In the genomic region with DNA sequence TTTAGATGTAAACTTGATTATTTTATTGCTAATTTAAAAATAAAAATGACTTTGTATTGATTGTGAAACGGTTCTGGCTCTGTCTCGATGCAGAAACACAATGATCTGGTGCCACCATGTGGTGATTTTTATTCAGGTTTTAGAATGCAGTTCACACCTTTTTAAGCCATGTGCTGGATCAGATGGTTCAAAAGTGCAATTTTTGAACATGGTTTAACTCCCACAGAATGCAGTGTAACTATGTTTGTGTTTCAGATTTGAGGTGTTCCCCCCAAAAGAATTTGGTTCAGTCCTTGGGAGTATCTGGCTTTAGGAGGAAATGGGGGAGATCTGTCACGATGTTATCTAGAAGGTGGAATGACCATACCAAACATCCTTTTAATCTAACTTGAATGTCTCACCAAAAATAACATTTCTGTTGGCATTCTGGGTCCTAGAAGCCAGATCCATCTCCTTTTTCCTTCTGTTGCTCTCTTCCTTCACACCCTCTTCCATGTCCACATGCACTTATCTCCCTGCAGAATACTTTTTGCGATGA, we compare ENCODE assay signal across 8 cellular contexts. TPM values are rescaled to one million over a fixed set of nuclear protein-coding genes. Genes with fewer than 3 reads are reported as not detected.
A peak's percentile ranks its signal among the peaks of the same experiment; 100 is the strongest.
DNase-seq lines count a peak whose midpoint lies in the region; ATAC-seq and TF ChIP-seq lines count a peak whose summit lies in the region.

No MANE protein-coding gene starts in this region.

- H3K36me3 ChIP-seq in GM06990 (ENCODE audit: control insufficient read depth, insufficient read depth, low read length) (peaks cover 2% of the 10 kb centered on the region), KMS-11 (ENCODE audit: insufficient read depth) (peaks cover 6% of the 10 kb centered on the region; the same call in 1 of the 2 replicates), SU-DHL-6 (ENCODE audit: low read length) (0 out of 2 replicates have a peak, but pooled peaks cover 6% of the 10 kb centered on the region), mesendoderm (ENCODE audit: control insufficient read depth, insufficient read depth, low read length) (peaks cover 7% of the 10 kb centered on the region), vagina (peaks cover 0 to 44% of the 10 kb centered on the region in 2 donors)

- H3K18ac ChIP-seq in mesendoderm (ENCODE audit: low read length), result no peak overlapping the region

- H3K4me2 ChIP-seq in KMS-11 (no peak overlapping the region), SU-DHL-6 (ENCODE audit: low read depth, low read length, poor library complexity, severe bottlenecking) (no peak overlapping the region), mesendoderm (ENCODE audit: low read length) (no peak overlapping the region)

- no peak overlapping the region for H2BK5ac ChIP-seq in mesendoderm (ENCODE audit: low read length)

- no peak overlapping the region for H3K4me3 ChIP-seq in GM06990 (replicated peaks; ENCODE audit: low read depth, low read length)
- H3K4me3 ChIP-seq in KMS-11 (IDR thresholded peaks at IDR 0.05; ENCODE audit: insufficient read depth, low read depth, low read length), result no peak overlapping the region
- no peak overlapping the region for H3K4me3 ChIP-seq in SU-DHL-6 (ENCODE audit: insufficient read depth, low read length, poor library complexity, severe bottlenecking)
- H3K4me3 ChIP-seq in mesendoderm (ENCODE audit: low read length), result no peak overlapping the region
- H3K4me3 ChIP-seq in vagina, result no peak overlapping the region

- H3K9ac ChIP-seq in KMS-11, result no peak overlapping the region
- H3K9ac ChIP-seq in SU-DHL-6 (ENCODE audit: low read length), result no peak overlapping the region
- no peak overlapping the region for H3K9ac ChIP-seq in mesendoderm (ENCODE audit: low read length)

- no peak overlapping the region for H3K4ac ChIP-seq in mesendoderm (ENCODE audit: low read depth, low read length)

- no peak overlapping the region for H3K27ac ChIP-seq in KMS-11
- no peak overlapping the region for H3K27ac ChIP-seq in SU-DHL-6 (ENCODE audit: low read depth, low read length)
- H3K27ac ChIP-seq in mesendoderm (ENCODE audit: low read depth, low read length), result no peak overlapping the region
- peak overlapping the region; percentile 4 for H3K27ac ChIP-seq in vagina

- no peak overlapping the region for H2AFZ ChIP-seq in KMS-11 (ENCODE audit: low read depth)
- H2AFZ ChIP-seq in SU-DHL-6 (ENCODE audit: low read depth, low read length, severe bottlenecking), result no peak overlapping the region

- no peak overlapping the region for H2BK15ac ChIP-seq in mesendoderm (replicated peaks; ENCODE audit: low read depth)

- TF ChIP-seq POLR2A in vagina (IDR thresholded peaks at IDR 0.05), result no peak

- no peaks in the 10 kb centered on the region for H3K9me3 ChIP-seq in SU-DHL-6 (ENCODE audit: insufficient read depth, low read length)
- no peaks in the 10 kb centered on the region for H3K9me3 ChIP-seq in vagina

- H4K5ac ChIP-seq in mesendoderm (ENCODE audit: low read length), result no peak overlapping the region

- H3K79me1 ChIP-seq in mesendoderm (ENCODE audit: low read length), result peaks cover 2% of the 10 kb centered on the region

- no CpG with 5 or more reads among the region's 4 CpGs for WGBS in mesendoderm (ENCODE audit: extremely low coverage, insufficient coverage, low lambda C conversion rate)

- no peak overlapping the region for H4K8ac ChIP-seq in mesendoderm (ENCODE audit: low read depth, low read length)

- intact Hi-C loops in vagina (cut with DNase I), result loop anchor here (2.0 to 10.0 kb wide), 2 partner anchors 48 to 128 kb away; a partner anchor contains a TSS

- peak; percentile 53 for TF ChIP-seq CTCF in GM06990 (IDR thresholded peaks at IDR 0.05; ENCODE audit: insufficient read depth, low read length, poor library complexity, severe bottlenecking)
- TF ChIP-seq CTCF in KMS-11 (conservative IDR thresholded peaks at IDR 0.05; ENCODE audit: low read depth, low read length), result peak; percentile 58
- TF ChIP-seq CTCF in SU-DHL-6 (IDR thresholded peaks at IDR 0.05; ENCODE audit: insufficient read depth, low read length, poor library complexity, severe bottlenecking), result peak; percentile 42
- peak; percentile 50 to 68 (median 54) for TF ChIP-seq CTCF in vagina (IDR thresholded peaks at IDR 0.05)

- no peak overlapping the region for H2AK5ac ChIP-seq in mesendoderm (ENCODE audit: low read length)

- H3K4me1 ChIP-seq in KMS-11 (ENCODE audit: low read depth, poor library complexity, severe bottlenecking), result peaks cover 11% of the 10 kb centered on the region
- peaks cover 2% of the 10 kb centered on the region for H3K4me1 ChIP-seq in mesendoderm (ENCODE audit: control insufficient read depth, low read depth, low read length)
- no peaks in the 10 kb centered on the region for H3K4me1 ChIP-seq in vagina

- DNase-seq in AG08395 (ENCODE audit: low spot score), result peak; percentile 62
- no peak for DNase-seq in GM06990 (ENCODE audit: extremely low read depth, insufficient read length)
- peak; percentile 82 for DNase-seq in dermis blood vessel endothelial cell
- peak; percentile 52 for DNase-seq in mesendoderm
- DNase-seq in vagina (ENCODE audit: extremely low spot score in 2 of 2), result no peak

- H3K79me2 ChIP-seq in KMS-11 (ENCODE audit: insufficient read depth, low read depth), result no peaks in the 10 kb centered on the region
- H3K79me2 ChIP-seq in SU-DHL-6 (ENCODE audit: insufficient read depth, low read length), result no peaks in the 10 kb centered on the region
- H3K79me2 ChIP-seq in mesendoderm (ENCODE audit: control insufficient read depth, insufficient read depth, low read length), result no peaks in the 10 kb centered on the region

- no peak overlapping the region for H3K56ac ChIP-seq in mesendoderm (ENCODE audit: low read length)

- H3K27me3 ChIP-seq in GM06990 (replicated peaks; ENCODE audit: control insufficient read depth, insufficient read depth, low read length) (no peaks in the 10 kb centered on the region), KMS-11 (ENCODE audit: insufficient read depth, low read depth) (no peaks in the 10 kb centered on the region), SU-DHL-6 (ENCODE audit: low read length) (no peaks in the 10 kb centered on the region), mesendoderm (ENCODE audit: insufficient read depth, low read length, poor library complexity) (no peaks in the 10 kb centered on the region), vagina (no peaks in the 10 kb centered on the region)

- no peaks in the 10 kb centered on the region for H4K20me1 ChIP-seq in KMS-11 (ENCODE audit: insufficient read depth)
- no peaks in the 10 kb centered on the region for H4K20me1 ChIP-seq in SU-DHL-6 (ENCODE audit: low read depth, low read length)

- H3K23ac ChIP-seq in mesendoderm (ENCODE audit: low read length), result no peak overlapping the region

- ATAC-seq in GM19455 (IDR thresholded peaks at IDR 0.05; ENCODE audit: unreplicated experiment), result no peak

- no peaks in the 10 kb centered on the region for H3K9me2 ChIP-seq in SU-DHL-6 (replicated peaks; ENCODE audit: insufficient read depth, low read length)

- no peak overlapping the region for H2BK120ac ChIP-seq in mesendoderm (ENCODE audit: low read depth, low read length)

- H3F3A ChIP-seq in SU-DHL-6 (ENCODE audit: insufficient read depth), result no peaks in the 10 kb centered on the region

RNA-seq across cellular contexts. Expression of a gene that starts 7.9 kb away (rescaled TPM):
- total RNA-seq in dermis blood vessel endothelial cell (35.9 and 44.5 TPM in 2 replicates), vagina (38.3 TPM)
- polyA plus RNA-seq in mesendoderm (2013, experiment 1 of 2), result 107 TPM
- polyA plus RNA-seq in mesendoderm (2013, experiment 2 of 2), result 107 TPM

RNA-seq across cellular contexts. Expression of a gene that starts 42.6 kb away (rescaled TPM):
- total RNA-seq in dermis blood vessel endothelial cell (not detected in 2 replicates), vagina (not detected)
- not detected for polyA plus RNA-seq in mesendoderm (2013, experiment 1 of 2)
- not detected for polyA plus RNA-seq in mesendoderm (2013, experiment 2 of 2)

RNA-seq across cellular contexts. Expression of a gene that starts 47.5 kb away (rescaled TPM):
- total RNA-seq in dermis blood vessel endothelial cell (77.5 and 143 TPM in 2 replicates), vagina (39.8 TPM)
- polyA plus RNA-seq in mesendoderm (2013, experiment 1 of 2), result 36.8 TPM
- polyA plus RNA-seq in mesendoderm (2013, experiment 2 of 2), result 38.1 TPM

Comparison
In these comparisons a context has a peak if more than half of its experiments do, and no peak if none do; other contexts are left out.
1. DNase-seq: peak in AG08395 (single experiment), dermis blood vessel endothelial cell (single experiment) and mesendoderm (single experiment); none in GM06990 (single experiment) and vagina (0 of 2).
2. Peak in every context shown above with its lines, with median percentiles within 50 percentile points of each other: CTCF ChIP-seq.